Comparison of ENCODE assay signal across 21 cellular contexts in genomic region chr4:18508801-18509200, GRCh38.
A peak's percentile ranks its signal among the peaks of the same experiment; 100 is the strongest.
DNase-seq lines count a peak whose midpoint lies in the region; ATAC-seq lines count a peak whose summit lies in the region.
"Had no signal": no experiment of that assay in that cellular context is flagged by ENCODE, and none has a peak within 500 bp of the region (broad histone marks: within the 10 kb centered on the region; RNA-seq: fewer than 3 reads in every experiment).

No MANE protein-coding gene starts in this region.

- ATAC-seq in HG03521 (IDR thresholded peaks at IDR 0.05; ENCODE audit: unreplicated experiment): no peak
- ATAC-seq: HCT116, Panc1 had no signal

- DNase-seq in NCI-H748 (lab: John Stamatoyannopoulos, UW; ENCODE audit: unreplicated experiment) (peak; percentile 70), NCI-H748 treated with DMSO at 0.1 percent for 48 hours (lab: John Stamatoyannopoulos, UW) (no peak), NCI-H69 (lab: John Stamatoyannopoulos, UW) (peak; percentile 6), left kidney (ENCODE audit: low read depth, low spot score) (peak; percentile 26), KG1 (lab: John Stamatoyannopoulos, UW) (no peak), germinal center (ENCODE audit: low spot score) (no peak)
- DNase-seq: C1 segment of cervical spinal cord; Caco-2; CD4-positive, alpha-beta memory T cell; IMR-90; NCI-H1092 treated with DMSO at 0.1 percent for 48 hours; NCI-H1694; NCI-H2029 treated with DMSO at 0.1 percent for 48 hours; NCI-H2171; NCI-H226; NCI-H510A; SHP77 treated with DMSO at 0.1 percent for 48 hours; T-helper 1 cell had no signal

Comparison
In these comparisons a context has a peak if more than half of its experiments do, and no peak if none do; other contexts are left out.
1. DNase-seq: peak in NCI-H748 (single experiment), NCI-H69 (single experiment) and left kidney (single experiment); none in NCI-H748 treated with DMSO at 0.1 percent for 48 hours (single experiment), KG1 (single experiment) and germinal center (single experiment).